Comparison of ENCODE assay signal across 19 cellular contexts in the genomic region with DNA sequence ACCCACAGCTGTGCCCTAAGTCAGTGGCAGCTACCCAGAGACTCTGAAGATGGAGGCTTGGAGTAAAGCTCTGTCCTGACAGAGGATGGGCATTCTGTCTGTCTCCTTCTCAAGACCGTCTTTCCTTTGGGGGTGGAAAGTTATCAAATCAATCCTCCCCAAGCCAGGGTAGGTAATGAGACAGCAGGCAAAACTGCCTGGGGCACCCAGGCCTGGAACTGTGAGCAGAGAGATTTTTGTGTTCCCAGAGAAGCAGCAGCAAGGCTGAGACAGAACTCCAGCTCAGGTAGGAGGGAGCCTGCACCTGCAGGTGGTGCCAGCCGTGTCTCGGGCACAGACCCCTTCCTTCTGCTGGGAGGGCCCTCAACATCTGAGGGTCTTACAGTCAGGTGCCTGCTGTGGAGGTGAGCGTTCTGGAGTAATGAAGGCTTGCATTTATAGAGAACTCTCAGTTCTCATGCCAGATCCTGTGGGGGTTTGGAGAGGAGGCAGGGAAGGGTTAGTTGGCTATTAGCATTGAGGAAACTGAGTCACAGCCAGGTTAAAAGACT.
DNase-seq lines count a peak whose midpoint lies in the region; ATAC-seq, FAIRE-seq and TF ChIP-seq lines count a peak whose summit lies in the region.
"Had no signal": no experiment of that assay in that cellular context is flagged by ENCODE, and none has a peak within 500 bp of the region (broad histone marks: within the 10 kb centered on the region; RNA-seq: fewer than 3 reads in every experiment).

No MANE protein-coding gene starts in this region.

- H3K4me3 ChIP-seq in RWPE2 (ENCODE audit: severe bottlenecking): no peak overlapping the region
- H3K4me3 ChIP-seq in keratinocyte (ENCODE audit: control insufficient read depth in 2 of 3, extremely low read depth in 1 of 3, insufficient read depth in 2 of 3, low read depth in 1 of 3, low read length in 3 of 3): no peak overlapping the region
- no peak overlapping the region for H3K4me3 ChIP-seq in upper lobe of right lung

- peak; percentile 95 for FAIRE-seq in keratinocyte (lab: Jason Lieb, UNC)
- FAIRE-seq: D721Med, GM12891, GM18507 had no signal

- H3K4me1 ChIP-seq in RWPE2 (ENCODE audit: insufficient read depth, poor library complexity, severe bottlenecking) (no peaks in the 10 kb centered on the region), keratinocyte (ENCODE audit: control insufficient read depth, extremely low read depth, insufficient read depth, low read length) (peaks cover 33% of the 10 kb centered on the region), upper lobe of right lung (no peaks in the 10 kb centered on the region)

- H3K27me3 ChIP-seq in RWPE2 (ENCODE audit: insufficient read depth, poor library complexity, severe bottlenecking) (no peaks in the 10 kb centered on the region), keratinocyte (ENCODE audit: control insufficient read depth, extremely low read depth, insufficient read depth, low read length) (no peaks in the 10 kb centered on the region), upper lobe of right lung (no peaks in the 10 kb centered on the region)

- H2AFZ ChIP-seq in keratinocyte (ENCODE audit: control insufficient read depth, low read length): no peak overlapping the region

- H3K4me2 ChIP-seq in keratinocyte (ENCODE audit: control insufficient read depth, extremely low read depth, insufficient read depth, low read depth, low read length): no peak overlapping the region

- H4K20me1 ChIP-seq in keratinocyte (ENCODE audit: control insufficient read depth, extremely low read depth, insufficient read depth, low read length): no peaks in the 10 kb centered on the region

- no peaks in the 10 kb centered on the region for H3K9me1 ChIP-seq in keratinocyte (ENCODE audit: control insufficient read depth, extremely low read depth, insufficient read depth, low read length)

- H3K9me3 ChIP-seq in RWPE2 (ENCODE audit: severe bottlenecking): no peaks in the 10 kb centered on the region
- H3K9me3 ChIP-seq in keratinocyte (ENCODE audit: control insufficient read depth, low read depth, low read length): no peaks in the 10 kb centered on the region
- no peaks in the 10 kb centered on the region for H3K9me3 ChIP-seq in upper lobe of right lung

- DNase-seq in Right ventricle myocardium superior (peak; percentile 13), Right ventricle myocardium inferior (ENCODE audit: missing footprints) (no peak), RWPE2 (ENCODE audit: low spot score) (no peak), keratinocyte (ENCODE audit: low read depth, low spot score) (no peak), upper lobe of right lung (peak; percentile 11)
- no peak for DNase-seq in stimulated activated CD4-positive, alpha-beta T cell treated with anti-CD3 and anti-CD28 coated beads, Interleukin-2, amount 100 ng/mL, for 48 hours
- DNase-seq: C1 segment of cervical spinal cord, GOT3, KG1, NCI-H1092, NCI-H1436 treated with DMSO at 0.1 percent for 48 hours, NCI-H2029, NCI-H345, NCI-H524 treated with DMSO at 0.1 percent for 48 hours had no signal

- ATAC-seq in Right ventricle myocardium superior (ENCODE audit: poor library complexity): no peak
- no peak for ATAC-seq in Right ventricle myocardium inferior
- peak; percentile 21; the same call in 1 of the 3 replicates for ATAC-seq in RWPE2 (ENCODE audit: low read depth)
- ATAC-seq in upper lobe of right lung: no peak
- no peak for ATAC-seq in GM18502 (IDR thresholded peaks at IDR 0.05; ENCODE audit: poor library complexity, unreplicated experiment)
- ATAC-seq in HG02678 (IDR thresholded peaks at IDR 0.05; ENCODE audit: unreplicated experiment): no peak

- TF ChIP-seq CTCF in RWPE2 (IDR thresholded peaks at IDR 0.05; ENCODE audit: poor library complexity, severe bottlenecking): no peak
- TF ChIP-seq CTCF in keratinocyte (optimal IDR thresholded peaks at IDR 0.05 in 1 of 3, IDR thresholded peaks at IDR 0.05 in 1 of 3, conservative IDR thresholded peaks at IDR 0.05 in 1 of 3; ENCODE audit: extremely low read depth in 1 of 3, insufficient read depth in 2 of 3, low read length in 3 of 3): no peak
- TF ChIP-seq CTCF in upper lobe of right lung (IDR thresholded peaks at IDR 0.05): no peak

- dilution Hi-C loops in keratinocyte (cut with MboI; ENCODE audit: extremely low pct_ligation_motif_present, low sequenced_read_pairs): no loop called here

- no peak overlapping the region for H3K9ac ChIP-seq in keratinocyte (ENCODE audit: control insufficient read depth, extremely low read depth, insufficient read depth, low read length)

- intact Hi-C loops in Right ventricle myocardium superior (cut with DNase I): no loop called here
- intact Hi-C loops in Right ventricle myocardium inferior (cut with DNase I): no loop called here
- intact Hi-C loops in upper lobe of right lung (cut with DNase I): no loop called here

- H3K36me3 ChIP-seq in RWPE2 (ENCODE audit: low read depth) (no peaks in the 10 kb centered on the region), keratinocyte (ENCODE audit: control insufficient read depth in 2 of 2, extremely low read depth in 1 of 2, insufficient read depth in 2 of 2, low read length in 2 of 2) (no peaks in the 10 kb centered on the region), upper lobe of right lung (no peaks in the 10 kb centered on the region)

- H3K27ac ChIP-seq in RWPE2 (ENCODE audit: poor library complexity, severe bottlenecking) (no peak overlapping the region), keratinocyte (ENCODE audit: control insufficient read depth, insufficient read depth, low read length) (no peak overlapping the region), upper lobe of right lung (no peak overlapping the region)

- no peaks in the 10 kb centered on the region for H3K79me2 ChIP-seq in keratinocyte (ENCODE audit: control insufficient read depth, insufficient read depth, low read length)

Comparison
In these comparisons a context has a peak if more than half of its experiments do, and no peak if none do; other contexts are left out.
1. DNase-seq: peak in Right ventricle myocardium superior (single experiment) and upper lobe of right lung (single experiment); none in Right ventricle myocardium inferior (single experiment), RWPE2 (single experiment), keratinocyte (single experiment) and stimulated activated CD4-positive, alpha-beta T cell treated with anti-CD3 and anti-CD28 coated beads, Interleukin-2, amount 100 ng/mL, for 48 hours (0 of 2).